ENCODE assay signal across 14 cellular contexts in genomic region chr5:80956272-80956671, GRCh38. TPM values are rescaled to one million over a fixed set of nuclear protein-coding genes. Genes with fewer than 3 reads are reported as not detected.
"Had no signal": no experiment of that assay in that cellular context is flagged by ENCODE, and none has a peak within 500 bp of the region (broad histone marks: within the 10 kb centered on the region; RNA-seq: fewer than 3 reads in every experiment).

No MANE protein-coding gene starts in this region.

- DNase-seq: activated CD4-positive, alpha-beta T cell treated with anti-CD3 and anti-CD28 coated beads, Interleukin-2, amount 10 ng/mL, durations not matched to agents 24 days and 14 days; activated CD4-positive, CD25-positive, alpha-beta regulatory T cell; activated CD8-positive, alpha-beta memory T cell treated with anti-CD3 and anti-CD28 coated beads, Interleukin-2, amount 50 U/mL, for 48 hours; activated naive CD8-positive, alpha-beta T cell treated with anti-CD3 and anti-CD28 coated beads for 36 hours; foreskin keratinocyte; glutamatergic neuron; nucleus accumbens; stimulated activated CD4-positive, alpha-beta T cell treated with anti-CD3 and anti-CD28 coated beads, Interleukin-15, amount 100 ng/mL, for 24 hours; stimulated activated CD4-positive, alpha-beta T cell treated with anti-CD3 and anti-CD28 coated beads, Interleukin-4, amount 100 ng/mL, for 24 hours; stimulated activated naive CD4-positive, alpha-beta T cell; substantia nigra; transverse colon had no signal

- H3K4me3 Mint-ChIP-seq: activated CD4-positive, alpha-beta T cell treated with anti-CD3 and anti-CD28 coated beads, Interleukin-2, amount 10 ng/mL, durations not matched to agents 24 days and 14 days; activated naive CD8-positive, alpha-beta T cell treated with anti-CD3 and anti-CD28 coated beads for 36 hours; nephron had no signal

- H3K36me3 ChIP-seq: breast epithelium, transverse colon had no signal

- H3K27ac Mint-ChIP-seq: activated CD4-positive, alpha-beta T cell treated with anti-CD3 and anti-CD28 coated beads, Interleukin-2, amount 10 ng/mL, durations not matched to agents 24 days and 14 days; activated naive CD8-positive, alpha-beta T cell treated with anti-CD3 and anti-CD28 coated beads for 36 hours; nephron had no signal

- H3K9me3 ChIP-seq: breast epithelium, transverse colon had no signal

- H3K4me1 ChIP-seq: breast epithelium, foreskin keratinocyte had no signal

- H3K27ac ChIP-seq: breast epithelium, foreskin keratinocyte, transverse colon had no signal

- H3K4me3 ChIP-seq: transverse colon had no signal

- H3K27me3 Mint-ChIP-seq: activated naive CD8-positive, alpha-beta T cell treated with anti-CD3 and anti-CD28 coated beads for 36 hours had no signal

- ATAC-seq: foreskin keratinocyte had no signal

RNA-seq across cellular contexts. Expression of gene RASGRF2, which starts 3.9 kb away (rescaled TPM):
- polyA plus RNA-seq: foreskin keratinocyte had no signal
